In genomic region chr1:243255791-243256512, GRCh38 we compare ENCODE assay signal across 1 cellular context.
TF ChIP-seq lines count a peak whose summit lies in the region.

SDCCAG8 (plus strand) TSS chr1:243256041; CDS start chr1:243256174, 133 bp downstream.

TF ChIP-seq in HEK293, 187 proteins besides CTCF, POLR2A, EP300 and RAD21 (continued from another document and continues in another):
- TF ChIP-seq, protein P1, sequence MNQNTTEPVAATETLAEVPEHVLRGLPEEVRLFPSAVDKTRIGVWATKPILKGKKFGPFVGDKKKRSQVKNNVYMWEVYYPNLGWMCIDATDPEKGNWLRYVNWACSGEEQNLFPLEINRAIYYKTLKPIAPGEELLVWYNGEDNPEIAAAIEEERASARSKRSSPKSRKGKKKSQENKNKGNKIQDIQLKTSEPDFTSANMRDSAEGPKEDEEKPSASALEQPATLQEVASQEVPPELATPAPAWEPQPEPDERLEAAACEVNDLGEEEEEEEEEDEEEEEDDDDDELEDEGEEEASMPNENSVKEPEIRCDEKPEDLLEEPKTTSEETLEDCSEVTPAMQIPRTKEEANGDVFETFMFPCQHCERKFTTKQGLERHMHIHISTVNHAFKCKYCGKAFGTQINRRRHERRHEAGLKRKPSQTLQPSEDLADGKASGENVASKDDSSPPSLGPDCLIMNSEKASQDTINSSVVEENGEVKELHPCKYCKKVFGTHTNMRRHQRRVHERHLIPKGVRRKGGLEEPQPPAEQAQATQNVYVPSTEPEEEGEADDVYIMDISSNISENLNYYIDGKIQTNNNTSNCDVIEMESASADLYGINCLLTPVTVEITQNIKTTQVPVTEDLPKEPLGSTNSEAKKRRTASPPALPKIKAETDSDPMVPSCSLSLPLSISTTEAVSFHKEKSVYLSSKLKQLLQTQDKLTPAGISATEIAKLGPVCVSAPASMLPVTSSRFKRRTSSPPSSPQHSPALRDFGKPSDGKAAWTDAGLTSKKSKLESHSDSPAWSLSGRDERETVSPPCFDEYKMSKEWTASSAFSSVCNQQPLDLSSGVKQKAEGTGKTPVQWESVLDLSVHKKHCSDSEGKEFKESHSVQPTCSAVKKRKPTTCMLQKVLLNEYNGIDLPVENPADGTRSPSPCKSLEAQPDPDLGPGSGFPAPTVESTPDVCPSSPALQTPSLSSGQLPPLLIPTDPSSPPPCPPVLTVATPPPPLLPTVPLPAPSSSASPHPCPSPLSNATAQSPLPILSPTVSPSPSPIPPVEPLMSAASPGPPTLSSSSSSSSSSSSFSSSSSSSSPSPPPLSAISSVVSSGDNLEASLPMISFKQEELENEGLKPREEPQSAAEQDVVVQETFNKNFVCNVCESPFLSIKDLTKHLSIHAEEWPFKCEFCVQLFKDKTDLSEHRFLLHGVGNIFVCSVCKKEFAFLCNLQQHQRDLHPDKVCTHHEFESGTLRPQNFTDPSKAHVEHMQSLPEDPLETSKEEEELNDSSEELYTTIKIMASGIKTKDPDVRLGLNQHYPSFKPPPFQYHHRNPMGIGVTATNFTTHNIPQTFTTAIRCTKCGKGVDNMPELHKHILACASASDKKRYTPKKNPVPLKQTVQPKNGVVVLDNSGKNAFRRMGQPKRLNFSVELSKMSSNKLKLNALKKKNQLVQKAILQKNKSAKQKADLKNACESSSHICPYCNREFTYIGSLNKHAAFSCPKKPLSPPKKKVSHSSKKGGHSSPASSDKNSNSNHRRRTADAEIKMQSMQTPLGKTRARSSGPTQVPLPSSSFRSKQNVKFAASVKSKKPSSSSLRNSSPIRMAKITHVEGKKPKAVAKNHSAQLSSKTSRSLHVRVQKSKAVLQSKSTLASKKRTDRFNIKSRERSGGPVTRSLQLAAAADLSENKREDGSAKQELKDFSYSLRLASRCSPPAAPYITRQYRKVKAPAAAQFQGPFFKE (tag by site-specific recombination; IDR thresholded peaks at IDR 0.05; ENCODE audit: borderline replicate concordance): no peak; the same call in 1 of the 2 replicates
- TF ChIP-seq ZNF239 (tag by site-specific recombination; IDR thresholded peaks at IDR 0.05): peak; percentile 83; the same call in 1 of the 2 replicates
- peak; percentile 83 for TF ChIP-seq KLF16 (tag by site-specific recombination; IDR thresholded peaks at IDR 0.05)
- peak; percentile 82 for TF ChIP-seq ZBTB8A (tag by site-specific recombination; IDR thresholded peaks at IDR 0.05)
- TF ChIP-seq, protein P2, sequence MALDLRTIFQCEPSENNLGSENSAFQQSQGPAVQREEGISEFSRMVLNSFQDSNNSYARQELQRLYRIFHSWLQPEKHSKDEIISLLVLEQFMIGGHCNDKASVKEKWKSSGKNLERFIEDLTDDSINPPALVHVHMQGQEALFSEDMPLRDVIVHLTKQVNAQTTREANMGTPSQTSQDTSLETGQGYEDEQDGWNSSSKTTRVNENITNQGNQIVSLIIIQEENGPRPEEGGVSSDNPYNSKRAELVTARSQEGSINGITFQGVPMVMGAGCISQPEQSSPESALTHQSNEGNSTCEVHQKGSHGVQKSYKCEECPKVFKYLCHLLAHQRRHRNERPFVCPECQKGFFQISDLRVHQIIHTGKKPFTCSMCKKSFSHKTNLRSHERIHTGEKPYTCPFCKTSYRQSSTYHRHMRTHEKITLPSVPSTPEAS (tag by site-specific recombination; IDR thresholded peaks at IDR 0.05): peak; percentile 38; the same call in 1 of the 2 replicates
- no peak for TF ChIP-seq ZNF555 (tag by site-specific recombination; conservative IDR thresholded peaks at IDR 0.05)
- TF ChIP-seq ZNF19 (tag by site-specific recombination; IDR thresholded peaks at IDR 0.05; ENCODE audit: low read depth): no peak
- peak; percentile 72; the same call in 1 of the 2 replicates for TF ChIP-seq REST (tag by site-specific recombination; IDR thresholded peaks at IDR 0.05)
- peak; percentile 99 for TF ChIP-seq ZBTB20 (tag by site-specific recombination; IDR thresholded peaks at IDR 0.05)
- no peak; the same call in 1 of the 2 replicates for TF ChIP-seq ZNF664 (tag by site-specific recombination; IDR thresholded peaks at IDR 0.05)
- peak; percentile 94 for TF ChIP-seq ZBTB48 (tag by site-specific recombination; IDR thresholded peaks at IDR 0.05)
- TF ChIP-seq ZNF701 (tag by site-specific recombination; IDR thresholded peaks at IDR 0.05): no peak
- TF ChIP-seq, protein P3, sequence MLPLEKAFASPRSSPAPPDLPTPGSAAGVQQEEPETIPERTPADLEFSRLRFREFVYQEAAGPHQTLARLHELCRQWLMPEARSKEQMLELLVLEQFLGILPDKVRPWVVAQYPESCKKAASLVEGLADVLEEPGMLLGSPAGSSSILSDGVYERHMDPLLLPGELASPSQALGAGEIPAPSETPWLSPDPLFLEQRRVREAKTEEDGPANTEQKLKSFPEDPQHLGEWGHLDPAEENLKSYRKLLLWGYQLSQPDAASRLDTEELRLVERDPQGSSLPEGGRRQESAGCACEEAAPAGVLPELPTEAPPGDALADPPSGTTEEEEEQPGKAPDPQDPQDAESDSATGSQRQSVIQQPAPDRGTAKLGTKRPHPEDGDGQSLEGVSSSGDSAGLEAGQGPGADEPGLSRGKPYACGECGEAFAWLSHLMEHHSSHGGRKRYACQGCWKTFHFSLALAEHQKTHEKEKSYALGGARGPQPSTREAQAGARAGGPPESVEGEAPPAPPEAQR (tag by site-specific recombination; IDR thresholded peaks at IDR 0.05): no peak
- peak; percentile 99 for TF ChIP-seq ZIC2 (tag by site-specific recombination; IDR thresholded peaks at IDR 0.05)
- TF ChIP-seq, protein P4, sequence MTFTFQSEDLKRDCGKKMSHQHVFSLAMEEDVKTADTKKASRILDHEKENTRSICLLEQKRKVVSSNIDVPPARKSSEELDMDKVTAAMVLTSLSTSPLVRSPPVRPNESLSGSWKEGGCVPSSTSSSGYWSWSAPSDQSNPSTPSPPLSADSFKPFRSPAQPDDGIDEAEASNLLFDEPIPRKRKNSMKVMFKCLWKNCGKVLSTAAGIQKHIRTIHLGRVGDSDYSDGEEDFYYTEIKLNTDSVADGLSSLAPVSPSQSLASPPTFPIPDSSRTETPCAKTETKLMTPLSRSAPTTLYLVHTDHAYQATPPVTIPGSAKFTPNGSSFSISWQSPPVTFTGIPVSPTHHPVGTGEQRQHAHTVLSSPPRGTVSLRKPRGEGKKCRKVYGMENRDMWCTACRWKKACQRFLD (tag by site-specific recombination; IDR thresholded peaks at IDR 0.05): no peak
- TF ChIP-seq PATZ1 (tag by site-specific recombination; IDR thresholded peaks at IDR 0.05): peak; percentile 99
- TF ChIP-seq HOXD13 (CRISPR knock-in tag; IDR thresholded peaks at IDR 0.05; ENCODE audit: borderline replicate concordance): no peak
- TF ChIP-seq ZNF10 (tag by site-specific recombination; IDR thresholded peaks at IDR 0.05): no peak
- TF ChIP-seq, protein P5, sequence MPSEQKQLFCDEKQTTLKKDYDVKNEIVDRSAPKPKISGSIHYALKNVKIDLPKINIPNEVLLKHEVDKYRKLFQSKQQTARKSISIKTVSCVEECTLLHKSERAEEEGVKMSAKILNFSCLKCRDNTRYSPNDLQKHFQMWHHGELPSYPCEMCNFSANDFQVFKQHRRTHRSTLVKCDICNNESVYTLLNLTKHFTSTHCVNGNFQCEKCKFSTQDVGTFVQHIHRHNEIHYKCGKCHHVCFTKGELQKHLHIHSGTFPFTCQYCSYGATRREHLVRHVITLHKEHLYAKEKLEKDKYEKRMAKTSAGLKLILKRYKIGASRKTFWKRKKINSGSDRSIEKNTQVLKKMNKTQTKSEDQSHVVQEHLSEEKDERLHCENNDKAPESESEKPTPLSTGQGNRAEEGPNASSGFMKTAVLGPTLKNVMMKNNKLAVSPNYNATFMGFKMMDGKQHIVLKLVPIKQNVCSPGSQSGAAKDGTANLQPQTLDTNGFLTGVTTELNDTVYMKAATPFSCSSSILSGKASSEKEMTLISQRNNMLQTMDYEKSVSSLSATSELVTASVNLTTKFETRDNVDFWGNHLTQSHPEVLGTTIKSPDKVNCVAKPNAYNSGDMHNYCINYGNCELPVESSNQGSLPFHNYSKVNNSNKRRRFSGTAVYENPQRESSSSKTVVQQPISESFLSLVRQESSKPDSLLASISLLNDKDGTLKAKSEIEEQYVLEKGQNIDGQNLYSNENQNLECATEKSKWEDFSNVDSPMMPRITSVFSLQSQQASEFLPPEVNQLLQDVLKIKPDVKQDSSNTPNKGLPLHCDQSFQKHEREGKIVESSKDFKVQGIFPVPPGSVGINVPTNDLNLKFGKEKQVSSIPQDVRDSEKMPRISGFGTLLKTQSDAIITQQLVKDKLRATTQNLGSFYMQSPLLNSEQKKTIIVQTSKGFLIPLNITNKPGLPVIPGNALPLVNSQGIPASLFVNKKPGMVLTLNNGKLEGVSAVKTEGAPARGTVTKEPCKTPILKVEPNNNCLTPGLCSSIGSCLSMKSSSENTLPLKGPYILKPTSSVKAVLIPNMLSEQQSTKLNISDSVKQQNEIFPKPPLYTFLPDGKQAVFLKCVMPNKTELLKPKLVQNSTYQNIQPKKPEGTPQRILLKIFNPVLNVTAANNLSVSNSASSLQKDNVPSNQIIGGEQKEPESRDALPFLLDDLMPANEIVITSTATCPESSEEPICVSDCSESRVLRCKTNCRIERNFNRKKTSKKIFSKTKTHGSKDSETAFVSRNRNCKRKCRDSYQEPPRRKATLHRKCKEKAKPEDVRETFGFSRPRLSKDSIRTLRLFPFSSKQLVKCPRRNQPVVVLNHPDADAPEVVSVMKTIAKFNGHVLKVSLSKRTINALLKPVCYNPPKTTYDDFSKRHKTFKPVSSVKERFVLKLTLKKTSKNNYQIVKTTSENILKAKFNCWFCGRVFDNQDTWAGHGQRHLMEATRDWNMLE (tag by site-specific recombination; conservative IDR thresholded peaks at IDR 0.05; ENCODE audit: low read depth): 0 out of 2 replicates have a peak, but pooled peaks have one; percentile 19
- TF ChIP-seq, protein P6, sequence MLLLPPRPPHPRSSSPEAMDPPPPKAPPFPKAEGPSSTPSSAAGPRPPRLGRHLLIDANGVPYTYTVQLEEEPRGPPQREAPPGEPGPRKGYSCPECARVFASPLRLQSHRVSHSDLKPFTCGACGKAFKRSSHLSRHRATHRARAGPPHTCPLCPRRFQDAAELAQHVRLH (tag by site-specific recombination; IDR thresholded peaks at IDR 0.05): peak; percentile 76; the same call in 1 of the 2 replicates
- peak; percentile 63 for TF ChIP-seq ZBTB26 (tag by site-specific recombination; optimal IDR thresholded peaks at IDR 0.05)
- TF ChIP-seq MZF1 (tag by site-specific recombination; IDR thresholded peaks at IDR 0.05; ENCODE audit: borderline replicate concordance): peak; percentile 86
- peak; percentile 82 for TF ChIP-seq ZNF184 (tag by site-specific recombination; IDR thresholded peaks at IDR 0.05)
- TF ChIP-seq, protein P7, sequence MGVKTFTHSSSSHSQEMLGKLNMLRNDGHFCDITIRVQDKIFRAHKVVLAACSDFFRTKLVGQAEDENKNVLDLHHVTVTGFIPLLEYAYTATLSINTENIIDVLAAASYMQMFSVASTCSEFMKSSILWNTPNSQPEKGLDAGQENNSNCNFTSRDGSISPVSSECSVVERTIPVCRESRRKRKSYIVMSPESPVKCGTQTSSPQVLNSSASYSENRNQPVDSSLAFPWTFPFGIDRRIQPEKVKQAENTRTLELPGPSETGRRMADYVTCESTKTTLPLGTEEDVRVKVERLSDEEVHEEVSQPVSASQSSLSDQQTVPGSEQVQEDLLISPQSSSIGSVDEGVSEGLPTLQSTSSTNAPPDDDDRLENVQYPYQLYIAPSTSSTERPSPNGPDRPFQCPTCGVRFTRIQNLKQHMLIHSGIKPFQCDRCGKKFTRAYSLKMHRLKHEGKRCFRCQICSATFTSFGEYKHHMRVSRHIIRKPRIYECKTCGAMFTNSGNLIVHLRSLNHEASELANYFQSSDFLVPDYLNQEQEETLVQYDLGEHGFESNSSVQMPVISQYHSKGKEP (tag by site-specific recombination; IDR thresholded peaks at IDR 0.05): peak; percentile 51; the same call in 1 of the 2 replicates
- TF ChIP-seq REPIN1 (tag by site-specific recombination; IDR thresholded peaks at IDR 0.05; ENCODE audit: low read depth): peak; percentile 57; the same call in 1 of the 2 replicates
- peak; percentile 93 for TF ChIP-seq IKZF3 (tag by site-specific recombination; IDR thresholded peaks at IDR 0.05)
- TF ChIP-seq ZBTB1 (tag by site-specific recombination; IDR thresholded peaks at IDR 0.05): peak; percentile 87; the same call in 1 of the 2 replicates
